10 cellular contexts compared by ENCODE assay signal in the genomic region with DNA sequence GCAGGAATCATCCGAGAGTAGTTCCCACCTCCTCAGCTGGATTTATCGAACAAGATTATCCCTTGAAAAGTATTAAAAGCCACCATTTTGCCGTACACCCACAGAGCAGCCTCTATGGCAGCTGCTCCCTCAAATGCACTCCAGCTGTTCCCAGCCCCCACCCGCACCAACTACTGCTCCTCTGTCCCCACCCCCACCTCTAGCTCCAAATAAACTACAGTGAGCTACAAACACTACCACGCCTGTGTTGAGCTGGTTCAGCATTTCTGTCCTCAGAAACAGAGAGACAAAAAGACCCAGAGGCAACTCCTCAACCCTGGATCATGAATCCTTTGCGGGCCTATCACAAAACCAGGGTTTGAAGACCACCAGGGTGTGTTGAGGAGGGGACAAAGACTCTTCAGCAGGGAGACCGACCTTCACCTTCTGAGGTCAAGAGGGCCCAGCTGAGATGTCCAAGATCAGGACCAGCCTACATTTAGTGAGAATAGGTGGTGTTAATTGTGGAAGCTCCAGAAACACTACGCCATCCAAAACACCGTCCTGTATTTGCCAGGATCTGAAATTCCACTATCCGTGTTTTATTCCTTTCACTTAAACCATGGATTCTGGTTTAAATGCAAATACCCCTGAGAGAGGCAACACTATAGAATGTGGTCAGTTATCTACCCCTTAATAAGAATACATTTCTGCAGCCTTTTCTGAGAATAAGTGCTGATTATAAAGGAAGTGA.
"Had no signal": no experiment of that assay in that cellular context is flagged by ENCODE, and none has a peak within 500 bp of the region (broad histone marks: within the 10 kb centered on the region; RNA-seq: fewer than 3 reads in every experiment).

No MANE protein-coding gene starts in this region.

- H3K4me2 ChIP-seq: smooth muscle cell had no signal

- H3K4me3 ChIP-seq: right atrium auricular region, smooth muscle cell, tibial nerve had no signal

- H3K27ac ChIP-seq: parathyroid adenoma, right atrium auricular region, tibial nerve had no signal

- DNase-seq: activated CD4-positive, alpha-beta T cell treated with anti-CD3 and anti-CD28 coated beads, Interleukin-2, amount 50 U/mL, for 4 hours; activated CD4-positive, CD25-positive, alpha-beta regulatory T cell treated with anti-CD3 and anti-CD28 coated beads, Interleukin-2, amount 50 U/mL, for 72 hours; activated naive CD8-positive, alpha-beta T cell treated with anti-CD3 and anti-CD28 coated beads for 36 hours; activated T-cell treated with anti-CD3 and anti-CD28 coated beads, Interleukin-2, amount 50 U/mL, for 4 hours; effector CD4-positive, alpha-beta T cell; SW 1271 had no signal

- H3K9me3 ChIP-seq: right atrium auricular region, tibial nerve had no signal

- ATAC-seq: activated T-cell treated with anti-CD3 and anti-CD28 coated beads, Interleukin-2, amount 50 U/mL, for 4 hours had no signal

- H3K79me2 ChIP-seq: parathyroid adenoma had no signal

- H3K36me3 ChIP-seq: right atrium auricular region, tibial nerve had no signal

- H3K4me1 ChIP-seq: parathyroid adenoma had no signal

- H2AFZ ChIP-seq: parathyroid adenoma had no signal
